Comparison of ENCODE assay signal across 9 cellular contexts in the genomic region with DNA sequence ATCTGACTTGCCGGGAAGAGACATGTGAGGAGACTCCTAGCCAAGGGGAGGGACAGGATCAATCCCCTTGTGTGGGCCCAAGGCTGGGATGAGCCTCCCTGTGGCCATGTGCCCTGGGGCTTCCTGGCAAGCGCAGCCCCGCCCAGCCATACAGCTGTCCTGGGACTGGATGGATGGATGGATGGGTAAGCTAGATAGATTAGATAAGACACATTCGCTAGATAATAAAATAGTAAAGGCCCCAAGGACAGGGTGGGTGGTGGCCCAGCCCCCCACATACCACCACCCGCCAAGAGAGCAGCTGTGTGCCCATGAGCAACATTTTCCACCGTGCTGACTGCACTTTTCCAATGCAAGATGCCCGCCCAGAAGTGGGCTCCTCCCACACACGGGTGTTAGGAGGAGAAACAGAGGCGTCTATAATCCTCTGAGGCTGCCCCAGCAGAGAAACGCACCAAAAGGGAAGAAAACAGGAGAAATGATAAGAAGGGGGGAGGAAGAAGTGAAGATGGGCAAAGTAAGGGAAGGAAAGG. TPM values are rescaled to one million over a fixed set of nuclear protein-coding genes. Genes with fewer than 3 reads are reported as not detected.
DNase-seq lines count a peak whose midpoint lies in the region; ATAC-seq and TF ChIP-seq lines count a peak whose summit lies in the region.
"Had no signal": no experiment of that assay in that cellular context is flagged by ENCODE, and none has a peak within 500 bp of the region (broad histone marks: within the 10 kb centered on the region; RNA-seq: fewer than 3 reads in every experiment).

No MANE protein-coding gene starts in this region.

- POLR2A ChIA-PET in activated B cell treated with CpG ODN at 0.5 μM for 24 hours (lab: Charles Lee) = interaction anchor here (1.1 to 8.3 kb wide), 8 partner anchors 8 to 117 kb away, joined by 4 to 94 read pairs (median 6); partner anchors contain the start of gene ZBTB17

- H3K36me3 ChIP-seq in ovary (no peaks in the 10 kb centered on the region), tibial nerve (peaks cover 0 to 26% (median 0%) of the 10 kb centered on the region in 3 donors)

- H3K4me1 ChIP-seq in ovary (ENCODE audit: insufficient read depth) (peaks cover 36% of the 10 kb centered on the region), tibial nerve (peaks cover 8 to 65% (median 52%) of the 10 kb centered on the region in 4 donors)

- CTCF ChIA-PET in activated B cell treated with CpG ODN at 0.5 μM for 24 hours (lab: Charles Lee) = interaction anchor here (1.5 to 4.6 kb wide), 4 partner anchors 11 to 135 kb away, joined by 3 to 22 read pairs (median 7); partner anchors contain the start of gene ZBTB17

- in situ Hi-C loops in Caki2 (cut with HindIII; ENCODE audit: low pct_unique_long_range_greater_than_20kb, low sequenced_read_pairs) = no loop called here

- peak overlapping the region; percentile 89 for H3K27ac Mint-ChIP-seq in activated B cell treated with CpG ODN at 0.5 μM for 24 hours
- H3K27ac Mint-ChIP-seq in chondrocyte (ENCODE audit: unreplicated experiment) = peak overlapping the region; percentile 98

- H3K4me1 Mint-ChIP-seq in activated B cell treated with CpG ODN at 0.5 μM for 24 hours (peaks cover 74% of the 10 kb centered on the region), chondrocyte (ENCODE audit: low read depth) (peaks cover 71% of the 10 kb centered on the region)

- H3K4me3 ChIP-seq in ovary = no peak overlapping the region
- H3K4me3 ChIP-seq in tibial nerve = no peak overlapping the region

- H3K27me3 Mint-ChIP-seq in activated B cell treated with CpG ODN at 0.5 μM for 24 hours (no peaks in the 10 kb centered on the region), chondrocyte (ENCODE audit: low read depth) (no peaks in the 10 kb centered on the region)

- no peaks in the 10 kb centered on the region for H3K9me3 Mint-ChIP-seq in activated B cell treated with CpG ODN at 0.5 μM for 24 hours
- H3K9me3 Mint-ChIP-seq in chondrocyte (ENCODE audit: low read depth) = no peaks in the 10 kb centered on the region

- TF ChIP-seq CTCF in activated B cell treated with CpG ODN at 0.5 μM for 24 hours (IDR thresholded peaks at IDR 0.05) (no peak), chondrocyte (IDR thresholded peaks at IDR 0.05) (no peak), ovary (IDR thresholded peaks at IDR 0.05) (no peak), tibial nerve (IDR thresholded peaks at IDR 0.05) (no peak)

- H3K9me3 ChIP-seq in ovary (no peaks in the 10 kb centered on the region), tibial nerve (no peaks in the 10 kb centered on the region)

- peaks cover 62% of the 10 kb centered on the region for H3K36me3 Mint-ChIP-seq in activated B cell treated with CpG ODN at 0.5 μM for 24 hours (ENCODE audit: low read depth)
- peaks cover 8% of the 10 kb centered on the region for H3K36me3 Mint-ChIP-seq in chondrocyte (ENCODE audit: low read depth)

- TF ChIP-seq POLR2A in ovary (IDR thresholded peaks at IDR 0.05) (no peak), tibial nerve (IDR thresholded peaks at IDR 0.05) (no peak)

- H3K27ac ChIP-seq in ovary (peak overlapping the region; percentile 90 to 99), tibial nerve (peak overlapping the region; percentile 49 to 94 (median 90))

- WGBS in ovary, 3 donors = 28 to 34% (median 28%) methylated on average over 10 of the region's 10 CpGs
- 46 to 54% methylated on average over 9 to 10 of the region's 10 CpGs for WGBS in tibial nerve, 2 donors

- ATAC-seq in activated B cell treated with CpG ODN at 0.5 μM for 24 hours (ENCODE audit: low read depth) = peak; percentile 19
- no peak for ATAC-seq in GM18868 (IDR thresholded peaks at IDR 0.05; ENCODE audit: unreplicated experiment)

- intact Hi-C loops in activated B cell treated with CpG ODN at 0.5 μM for 24 hours (cut with micrococcal nuclease) (loop anchor here (10.0 kb wide), 1 partner anchor 104 kb away; no protein-coding TSS in a partner anchor), ovary (cut with DNase I) (no loop called here)

- H3K27me3 ChIP-seq in ovary (no peaks in the 10 kb centered on the region), tibial nerve (no peaks in the 10 kb centered on the region)

- DNase-seq in Caki2 (ENCODE audit: low read depth) (peak; percentile 30), activated B cell treated with CpG ODN at 0.5 μM for 24 hours (no peak), chondrocyte (ENCODE audit: low spot score) (no peak), ovary (peak in 3 of 5 donors; percentile 68 to 77 (median 70)), tibial nerve (ENCODE audit: low spot score in 2 of 2) (peak in 1 of 2 donors; percentile 52), inferior parietal cortex (ENCODE audit: extremely low spot score) (no peak), hippocampal formation (lab: John Stamatoyannopoulos, UW) (no peak)

- peak overlapping the region; percentile 67 for H3K4me3 Mint-ChIP-seq in activated B cell treated with CpG ODN at 0.5 μM for 24 hours
- no peak overlapping the region for H3K4me3 Mint-ChIP-seq in chondrocyte (ENCODE audit: unreplicated experiment)

- TF ChIP-seq EP300 in ovary (IDR thresholded peaks at IDR 0.05) (no peak), tibial nerve (IDR thresholded peaks at IDR 0.05) (peak in 1 of 2 donors; percentile 70)

RNA-seq across cellular contexts. Expression of gene ZBTB17, which starts 25.1 kb away (rescaled TPM):
- 20.5 and 26.5 TPM in 2 replicates for total RNA-seq in Caki2 (2014; rRNA removed; shearing (Covaris generic); ENCODE audit: low replicate concordance)
- 109 and 121 TPM in 2 replicates for total RNA-seq in activated B cell treated with CpG ODN at 0.5 μM for 24 hours
- total RNA-seq in chondrocyte = 23.9 to 30.8 TPM (median 27.2 TPM) in 3 replicates
- total RNA-seq in ovary = 10 to 100 TPM; 18.8 to 45.7 (median 29.8) TPM
- polyA plus RNA-seq in ovary = 10 to 100 TPM in 1 of 2 donors, 1 to 10 TPM in 1; 3.7 to 33.1 TPM
- 10 to 100 TPM; 34.5 to 85.2 (median 52.4) TPM for total RNA-seq in tibial nerve

RNA-seq across cellular contexts. Expression of gene SRARP, which starts 53.2 kb away (rescaled TPM):
- total RNA-seq in Caki2 (2014; rRNA removed; shearing (Covaris generic); ENCODE audit: low replicate concordance) = not detected in 2 replicates
- total RNA-seq in activated B cell treated with CpG ODN at 0.5 μM for 24 hours (0.07 TPM in 1 of 2 replicates, not detected in the other), chondrocyte (not detected in 3 replicates), ovary (not detected), tibial nerve (under 1 TPM in 2 of 4 donors, not detected in 2; 0.39 to 0.90 TPM)
- polyA plus RNA-seq in ovary = not detected
- total RNA-seq: liver had no signal

Comparison
In these comparisons a context has a peak if more than half of its experiments do, and no peak if none do; other contexts are left out.
1. DNase-seq: peak in Caki2 (single experiment) and ovary (3 of 5); none in activated B cell treated with CpG ODN at 0.5 μM for 24 hours (single experiment), chondrocyte (single experiment), inferior parietal cortex (single experiment) and hippocampal formation (0 of 2).